8 cellular contexts compared by ENCODE assay signal in genomic region chr7:27161214-27161720, GRCh38. TPM values are rescaled to one million over a fixed set of nuclear protein-coding genes. Genes with fewer than 3 reads are reported as not detected.
DNase-seq lines count a peak whose midpoint lies in the region; ATAC-seq and TF ChIP-seq lines count a peak whose summit lies in the region.

No MANE protein-coding gene starts in this region.

- H3K4me3 ChIP-seq in WERI-Rb-1 (ENCODE audit: low read depth, low read length) (peak overlapping the region; percentile 47), right cardiac atrium (ENCODE audit: low read length) (peak overlapping the region; percentile 21)

- no peak for TF ChIP-seq CTCF in WERI-Rb-1 (IDR thresholded peaks at IDR 0.05; ENCODE audit: low read depth, low read length)

- H3K4me1 ChIP-seq in right cardiac atrium (ENCODE audit: control insufficient read depth, insufficient read depth, low read length), result peaks cover under 1% of the 10 kb centered on the region

- H3K9me3 ChIP-seq in WERI-Rb-1 (ENCODE audit: severe bottlenecking) (peaks cover 26% of the 10 kb centered on the region), right cardiac atrium (ENCODE audit: control insufficient read depth, low read length) (no peaks in the 10 kb centered on the region)

- WGBS in right cardiac atrium, result 6% methylated on average over 27 of the region's 27 CpGs

- no peak for ATAC-seq in activated T-cell treated with anti-CD3 and anti-CD28 coated beads, Interleukin-2, amount 50 U/mL, for 72 hours (replicated peaks in 1 of 2)
- ATAC-seq in right cardiac atrium (peak in 1 of 2 donors; percentile 32), GM21515 (IDR thresholded peaks at IDR 0.05; ENCODE audit: unreplicated experiment) (no peak), HG02852 (IDR thresholded peaks at IDR 0.05; ENCODE audit: unreplicated experiment) (no peak)
- no peak for ATAC-seq in stimulated activated naive CD8-positive, alpha-beta T cell treated with anti-CD3 and anti-CD28 coated beads, Interleukin-15, amount 100 ng/mL, for 72 hours

- H3K4me3 Mint-ChIP-seq in activated T-cell treated with anti-CD3 and anti-CD28 coated beads, Interleukin-2, amount 50 U/mL, for 72 hours, result peak overlapping the region; percentile 54 to 81
- peak overlapping the region; percentile 67 to 73 for H3K4me3 Mint-ChIP-seq in stimulated activated naive CD8-positive, alpha-beta T cell treated with anti-CD3 and anti-CD28 coated beads, Interleukin-15, amount 100 ng/mL, for 72 hours

- H3K36me3 ChIP-seq in WERI-Rb-1, result no peaks in the 10 kb centered on the region

- H3K27me3 ChIP-seq in WERI-Rb-1 (ENCODE audit: insufficient read depth, low read depth, severe bottlenecking) (peaks cover 40% of the 10 kb centered on the region), right cardiac atrium (ENCODE audit: control insufficient read depth, insufficient read depth) (no peaks in the 10 kb centered on the region)

- H3K27me3 Mint-ChIP-seq in activated T-cell treated with anti-CD3 and anti-CD28 coated beads, Interleukin-2, amount 50 U/mL, for 72 hours (ENCODE audit: low read depth), result peaks cover 81% of the 10 kb centered on the region
- H3K27me3 Mint-ChIP-seq in stimulated activated naive CD8-positive, alpha-beta T cell treated with anti-CD3 and anti-CD28 coated beads, Interleukin-15, amount 100 ng/mL, for 72 hours, result peaks cover 99% of the 10 kb centered on the region

- H3K9me3 Mint-ChIP-seq in activated T-cell treated with anti-CD3 and anti-CD28 coated beads, Interleukin-2, amount 50 U/mL, for 72 hours, result no peaks in the 10 kb centered on the region
- no peaks in the 10 kb centered on the region for H3K9me3 Mint-ChIP-seq in stimulated activated naive CD8-positive, alpha-beta T cell treated with anti-CD3 and anti-CD28 coated beads, Interleukin-15, amount 100 ng/mL, for 72 hours

- no peaks in the 10 kb centered on the region for H3K36me3 Mint-ChIP-seq in activated T-cell treated with anti-CD3 and anti-CD28 coated beads, Interleukin-2, amount 50 U/mL, for 72 hours (ENCODE audit: insufficient read depth in 2 of 2)

- H3K27ac Mint-ChIP-seq in activated T-cell treated with anti-CD3 and anti-CD28 coated beads, Interleukin-2, amount 50 U/mL, for 72 hours, result no peak overlapping the region
- no peak overlapping the region for H3K27ac Mint-ChIP-seq in stimulated activated naive CD8-positive, alpha-beta T cell treated with anti-CD3 and anti-CD28 coated beads, Interleukin-15, amount 100 ng/mL, for 72 hours

- intact Hi-C loops in right cardiac atrium (cut with DNase I), result loop anchor here (5.0 to 10.0 kb wide), 4 partner anchors 479 to 1276 kb away; no protein-coding TSS in a partner anchor

- H3K4me1 Mint-ChIP-seq in activated T-cell treated with anti-CD3 and anti-CD28 coated beads, Interleukin-2, amount 50 U/mL, for 72 hours (ENCODE audit: low read depth), result peaks cover 35% of the 10 kb centered on the region
- H3K4me1 Mint-ChIP-seq in stimulated activated naive CD8-positive, alpha-beta T cell treated with anti-CD3 and anti-CD28 coated beads, Interleukin-15, amount 100 ng/mL, for 72 hours, result peaks cover 63% of the 10 kb centered on the region

- H3K27ac ChIP-seq in WERI-Rb-1 (no peak overlapping the region), right cardiac atrium (ENCODE audit: low read length) (no peak overlapping the region)

- DNase-seq in activated T-cell treated with anti-CD3 and anti-CD28 coated beads, Interleukin-2, amount 50 U/mL, for 72 hours, result no peak
- DNase-seq in activated T-cell treated with anti-CD3 and anti-CD28 coated beads for 4 hours, result no peak
- DNase-seq in WERI-Rb-1, result no peak
- DNase-seq in right cardiac atrium, result peak in 2 of 3 donors; percentile 68 to 75
- no peak for DNase-seq in stimulated activated naive CD8-positive, alpha-beta T cell treated with anti-CD3 and anti-CD28 coated beads, Interleukin-15, amount 100 ng/mL, for 72 hours
- DNase-seq in activated CD4-positive, alpha-beta T cell treated with anti-CD3 and anti-CD28 coated beads for 1 hour, result no peak

RNA-seq across cellular contexts. Expression of gene HOXA9, which starts 4.1 kb away (rescaled TPM):
- total RNA-seq in activated T-cell treated with anti-CD3 and anti-CD28 coated beads, Interleukin-2, amount 50 U/mL, for 72 hours, result not detected
- total RNA-seq in right cardiac atrium, result not detected
- polyA plus RNA-seq in right cardiac atrium, result not detected

RNA-seq across cellular contexts. Expression of gene HOXA7, which starts 4.8 kb away (rescaled TPM):
- not detected for total RNA-seq in activated T-cell treated with anti-CD3 and anti-CD28 coated beads, Interleukin-2, amount 50 U/mL, for 72 hours
- not detected for total RNA-seq in right cardiac atrium
- polyA plus RNA-seq in right cardiac atrium, result 0.11 TPM

RNA-seq across cellular contexts. Expression of gene HOXA3, which starts 8.9 kb away (rescaled TPM):
- total RNA-seq in activated T-cell treated with anti-CD3 and anti-CD28 coated beads, Interleukin-2, amount 50 U/mL, for 72 hours, result not detected
- 1 to 10 TPM in 1 of 4 donors, under 1 TPM in 3; 0.28 to 1.3 (median 0.43) TPM for total RNA-seq in right cardiac atrium
- 1.0 TPM for polyA plus RNA-seq in right cardiac atrium

RNA-seq across cellular contexts. Expression of gene HOXA10, which starts 12.9 kb away (rescaled TPM):
- under 1 TPM; 0.19 to 0.26 TPM for total RNA-seq in activated T-cell treated with anti-CD3 and anti-CD28 coated beads, Interleukin-2, amount 50 U/mL, for 72 hours
- total RNA-seq in right cardiac atrium, result not detected
- not detected for polyA plus RNA-seq in right cardiac atrium

RNA-seq across cellular contexts. Expression of gene HOXA6, which starts 13.7 kb away (rescaled TPM):
- total RNA-seq in activated T-cell treated with anti-CD3 and anti-CD28 coated beads, Interleukin-2, amount 50 U/mL, for 72 hours, result under 1 TPM in 1 of 2 donors, not detected in 1; 0.31 TPM
- not detected for total RNA-seq in right cardiac atrium
- polyA plus RNA-seq in right cardiac atrium, result not detected

Comparison
In these comparisons a context has a peak if more than half of its experiments do, and no peak if none do; other contexts are left out.
1. DNase-seq: peak in right cardiac atrium (2 of 3); none in activated T-cell treated with anti-CD3 and anti-CD28 coated beads, Interleukin-2, amount 50 U/mL, for 72 hours (0 of 2), activated T-cell treated with anti-CD3 and anti-CD28 coated beads for 4 hours (single experiment), WERI-Rb-1 (single experiment), stimulated activated naive CD8-positive, alpha-beta T cell treated with anti-CD3 and anti-CD28 coated beads, Interleukin-15, amount 100 ng/mL, for 72 hours (0 of 2) and activated CD4-positive, alpha-beta T cell treated with anti-CD3 and anti-CD28 coated beads for 1 hour (single experiment).